14 cellular contexts compared by ENCODE assay signal in genomic region chr1:190129367-190129766, GRCh38.
DNase-seq lines count a peak whose midpoint lies in the region; ATAC-seq lines count a peak whose summit lies in the region.
"Had no signal": no experiment of that assay in that cellular context is flagged by ENCODE, and none has a peak within 500 bp of the region (broad histone marks: within the 10 kb centered on the region; RNA-seq: fewer than 3 reads in every experiment).

No MANE protein-coding gene starts in this region.

- ATAC-seq in GM19397 (IDR thresholded peaks at IDR 0.05; ENCODE audit: unreplicated experiment), result no peak
- ATAC-seq: GM23338 had no signal

- DNase-seq in COR-L47 (lab: John Stamatoyannopoulos, UW), result peak; percentile 51
- peak; percentile 33 for DNase-seq in NCI-H146 treated with DMSO at 0.1 percent for 48 hours (lab: John Stamatoyannopoulos, UW; ENCODE audit: unreplicated experiment)
- DNase-seq in NCI-H748 (lab: John Stamatoyannopoulos, UW; ENCODE audit: unreplicated experiment), result peak; percentile 44
- no peak for DNase-seq in caudate nucleus (lab: John Stamatoyannopoulos, UW)
- DNase-seq in SKM-1 treated with dmso at 0.1 percent for 144 hours (lab: John Stamatoyannopoulos, UW; ENCODE audit: unreplicated experiment), result no peak
- DNase-seq in NCI-H510A treated with DMSO at 0.1 percent for 48 hours (lab: John Stamatoyannopoulos, UW), result no peak
- DNase-seq: C1 segment of cervical spinal cord; CD4-positive, alpha-beta T cell; DMS79 treated with DMSO at 0.1 percent for 48 hours; EL; H7 had no signal

- peak overlapping the region; percentile 39 for H3K27ac ChIP-seq in caudate nucleus (ENCODE audit: low read depth, low read length)
- H3K27ac ChIP-seq: HL-60 had no signal

Comparison
In these comparisons a context has a peak if more than half of its experiments do, and no peak if none do; other contexts are left out.
1. DNase-seq: peak in COR-L47 (single experiment), NCI-H146 treated with DMSO at 0.1 percent for 48 hours (single experiment) and NCI-H748 (single experiment); none in caudate nucleus (0 of 61), SKM-1 treated with dmso at 0.1 percent for 144 hours (single experiment) and NCI-H510A treated with DMSO at 0.1 percent for 48 hours (single experiment).